In the genomic region with DNA sequence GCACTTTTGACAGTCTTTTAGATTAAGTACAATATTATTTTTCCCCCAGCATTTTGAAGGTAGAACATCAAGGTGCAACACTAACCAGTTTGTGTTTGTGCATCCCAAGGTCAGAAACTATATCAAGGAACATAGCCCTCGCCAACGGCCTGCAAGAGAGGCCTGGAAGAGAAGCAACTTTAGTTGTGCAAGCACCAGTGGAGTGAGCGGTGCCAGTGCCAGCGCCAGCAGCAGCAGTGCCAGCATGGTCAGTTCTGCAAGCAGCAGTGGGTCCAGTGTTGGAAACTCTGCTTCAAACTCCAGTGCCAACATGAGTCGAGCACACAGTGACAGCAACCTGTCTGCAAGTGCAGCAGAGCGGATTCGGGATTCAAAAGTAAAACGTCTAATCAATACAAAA, we compare ENCODE assay signal across 26 cellular contexts.
"Had no signal": no experiment of that assay in that cellular context is flagged by ENCODE, and none has a peak within 500 bp of the region (broad histone marks: within the 10 kb centered on the region; RNA-seq: fewer than 3 reads in every experiment).

No MANE protein-coding gene starts in this region.

- H3K4me3 ChIP-seq: colonic mucosa, esophagus squamous epithelium, gastrocnemius medialis, heart left ventricle, hepatocyte, left lung, lower lobe of right lung, mucosa of descending colon had no signal

- H3K9me3 Mint-ChIP-seq: dendritic cell treated with granulocyte-macrophage colony-stimulating factor and Interleukin-4, amounts not matched to agents 40 ng/mL and 50 ng/mL, for 4 days; effector memory CD8-positive, alpha-beta T cell; immature natural killer cell; naive B cell had no signal

- H3K9me3 ChIP-seq: colonic mucosa, esophagus squamous epithelium, gastrocnemius medialis, heart left ventricle, left lung, lower lobe of right lung, mucosa of descending colon had no signal

- H3K27ac Mint-ChIP-seq: dendritic cell treated with granulocyte-macrophage colony-stimulating factor and Interleukin-4, amounts not matched to agents 40 ng/mL and 50 ng/mL, for 4 days; effector memory CD8-positive, alpha-beta T cell; endodermal cell; immature natural killer cell; mesothelial cell of epicardium; naive B cell had no signal

- H3K36me3 Mint-ChIP-seq: naive B cell had no signal

- H3K27me3 Mint-ChIP-seq: dendritic cell treated with granulocyte-macrophage colony-stimulating factor and Interleukin-4, amounts not matched to agents 40 ng/mL and 50 ng/mL, for 4 days; effector memory CD8-positive, alpha-beta T cell; naive B cell had no signal

- H3K4me3 Mint-ChIP-seq: dendritic cell treated with granulocyte-macrophage colony-stimulating factor and Interleukin-4, amounts not matched to agents 40 ng/mL and 50 ng/mL, for 4 days; effector memory CD8-positive, alpha-beta T cell; endodermal cell; immature natural killer cell; mesothelial cell of epicardium; naive B cell had no signal

- H3K27me3 ChIP-seq: colonic mucosa, esophagus squamous epithelium, gastrocnemius medialis, hepatocyte, left lung had no signal

- H3K4me1 Mint-ChIP-seq: endodermal cell, mesothelial cell of epicardium, naive B cell had no signal

- H3K4me1 ChIP-seq: colonic mucosa, esophagus squamous epithelium, gastrocnemius medialis, heart left ventricle, left lung, lower lobe of right lung had no signal

- ATAC-seq: effector memory CD8-positive, alpha-beta T cell; esophagus mucosa; left colon; left lung; lower lobe of right lung; mucosa of descending colon had no signal

- H3K27ac ChIP-seq: colonic mucosa, epithelial cell of prostate, esophagus squamous epithelium, gastrocnemius medialis, heart left ventricle, hepatocyte, left lung, lower lobe of right lung had no signal

- DNase-seq: colonic mucosa; cortex of kidney; effector CD8-positive, alpha-beta T cell; effector memory CD8-positive, alpha-beta T cell; endodermal cell; erythroblast; esophagus squamous epithelium; foreskin fibroblast; foreskin melanocyte; immature natural killer cell; islet precursor cell; kidney; kidney glomerular epithelial cell; left colon; left lung; lower lobe of right lung; mesenchymal stem cell; mucosa of descending colon; naive B cell had no signal
